Comparison of ENCODE assay signal across 2 cellular contexts in genomic region chr11:65445101-65445603, GRCh38.
TF ChIP-seq lines count a peak whose summit lies in the region.

No MANE protein-coding gene starts in this region.

TF ChIP-seq in SK-N-SH, 30 proteins besides CTCF, POLR2A, EP300 and RAD21:
- no peak for TF ChIP-seq MXI1 (IDR thresholded peaks at IDR 0.05; ENCODE audit: low read depth, low read length)
- 0 out of 2 replicates have a peak, but pooled peaks have one; percentile 4 for TF ChIP-seq TAF1 (IDR thresholded peaks at IDR 0.05; ENCODE audit: borderline replicate concordance, low read depth, low read length)
- TF ChIP-seq POLR2AphosphoS5 (IDR thresholded peaks at IDR 0.05; ENCODE audit: low read depth, low read length) = 0 out of 2 replicates have a peak, but pooled peaks have one; percentile 21
TF ChIP-seq in SK-N-SH: peak in this region for 2.

TF ChIP-seq in endothelial cell of umbilical vein, 7 proteins besides CTCF, POLR2A, EP300 and RAD21:
- TF ChIP-seq GATA2 (IDR thresholded peaks at IDR 0.05; ENCODE audit: insufficient read depth, insufficient read length, low read depth, low read length) (no peak), POLR2AphosphoS5 (IDR thresholded peaks at IDR 0.05; ENCODE audit: insufficient read depth, low read depth, low read length) (peak; percentile 43)
